Comparison of ENCODE assay signal across 18 cellular contexts in genomic region chr3:196800742-196801141, GRCh38.
DNase-seq lines count a peak whose midpoint lies in the region; ATAC-seq, FAIRE-seq and TF ChIP-seq lines count a peak whose summit lies in the region.
"Had no signal": no experiment of that assay in that cellular context is flagged by ENCODE, and none has a peak within 500 bp of the region (broad histone marks: within the 10 kb centered on the region; RNA-seq: fewer than 3 reads in every experiment).

No MANE protein-coding gene starts in this region.

- H3K9me1 ChIP-seq in keratinocyte (ENCODE audit: control insufficient read depth, extremely low read depth, insufficient read depth, low read length): no peaks in the 10 kb centered on the region

- no peaks in the 10 kb centered on the region for H3K9me3 ChIP-seq in T-helper 17 cell (ENCODE audit: control insufficient read depth, low read length, poor library complexity, severe bottlenecking)
- no peaks in the 10 kb centered on the region for H3K9me3 ChIP-seq in keratinocyte (ENCODE audit: control insufficient read depth, low read depth, low read length)
- no peaks in the 10 kb centered on the region for H3K9me3 ChIP-seq in testis
- H3K9me3 ChIP-seq in HepG2 (ENCODE audit: low read length): no peaks in the 10 kb centered on the region
- H3K9me3 ChIP-seq: SJCRH30 had no signal

- no peak for TF ChIP-seq POLR2A in testis (IDR thresholded peaks at IDR 0.05)
- no peak for TF ChIP-seq POLR2A in HepG2 (IDR thresholded peaks at IDR 0.05; ENCODE audit: insufficient read depth in 1 of 2, low read depth in 2 of 2, low read length in 2 of 2)

- peaks cover 58% of the 10 kb centered on the region for H3K36me3 Mint-ChIP-seq in activated T-cell treated with anti-CD3 and anti-CD28 coated beads, Interleukin-2, amount 50 U/mL, for 24 hours (ENCODE audit: low read depth)
- H3K36me3 Mint-ChIP-seq in T-helper 17 cell (ENCODE audit: low read depth): no peaks in the 10 kb centered on the region
- H3K36me3 Mint-ChIP-seq in CD14-positive monocyte: peaks cover 39 to 74% of the 10 kb centered on the region in 2 donors

- in situ Hi-C loops in HepG2 (cut with HindIII; ENCODE audit: extremely low pct_ligation_motif_present, low pct_unique_long_range_greater_than_20kb): no loop called here

- TF ChIP-seq CTCF in keratinocyte (optimal IDR thresholded peaks at IDR 0.05 in 1 of 3, IDR thresholded peaks at IDR 0.05 in 1 of 3, conservative IDR thresholded peaks at IDR 0.05 in 1 of 3; ENCODE audit: extremely low read depth in 1 of 3, insufficient read depth in 2 of 3, low read length in 3 of 3) (no peak), testis (IDR thresholded peaks at IDR 0.05) (no peak), HepG2 (CRISPR knock-in tag; IDR thresholded peaks at IDR 0.05) (no peak), CD14-positive monocyte (IDR thresholded peaks at IDR 0.05) (no peak)

- H3K9ac ChIP-seq in keratinocyte (ENCODE audit: control insufficient read depth, extremely low read depth, insufficient read depth, low read length) (no peak overlapping the region), HepG2 (ENCODE audit: insufficient read depth, low read depth, low read length) (no peak overlapping the region)
- H3K9ac ChIP-seq: BLaER1 had no signal

- H3K27ac ChIP-seq in keratinocyte (ENCODE audit: control insufficient read depth, insufficient read depth, low read length): no peak overlapping the region
- peak overlapping the region; percentile 11 to 33 for H3K27ac ChIP-seq in testis
- no peak overlapping the region for H3K27ac ChIP-seq in HepG2 (ENCODE audit: extremely low read length, insufficient read depth, low read length)
- H3K27ac ChIP-seq: BLaER1, SJCRH30 had no signal

- H2AFZ ChIP-seq in keratinocyte (ENCODE audit: control insufficient read depth, low read length) (no peak overlapping the region), HepG2 (ENCODE audit: low read length) (no peak overlapping the region)

- no peak overlapping the region for H3K4me3 ChIP-seq in keratinocyte (ENCODE audit: control insufficient read depth in 2 of 3, extremely low read depth in 1 of 3, insufficient read depth in 2 of 3, low read depth in 1 of 3, low read length in 3 of 3)
- no peak overlapping the region for H3K4me3 ChIP-seq in testis
- H3K4me3 ChIP-seq in HepG2 (replicated peaks in 1 of 3; ENCODE audit: insufficient read depth in 1 of 3, low read depth in 2 of 3, low read length in 3 of 3): no peak overlapping the region
- H3K4me3 ChIP-seq: BLaER1, SJCRH30 had no signal

- H3K4me1 ChIP-seq in keratinocyte (ENCODE audit: control insufficient read depth, extremely low read depth, insufficient read depth, low read length) (no peaks in the 10 kb centered on the region), testis (no peaks in the 10 kb centered on the region), HepG2 (ENCODE audit: insufficient read depth, low read length) (no peaks in the 10 kb centered on the region)
- H3K4me1 ChIP-seq: BLaER1, SJCRH30 had no signal

- peaks cover 9 to 20% of the 10 kb centered on the region in 2 experiments for H3K36me3 ChIP-seq in keratinocyte (ENCODE audit: control insufficient read depth in 2 of 2, extremely low read depth in 1 of 2, insufficient read depth in 2 of 2, low read length in 2 of 2)
- H3K36me3 ChIP-seq in testis (ENCODE audit: low read depth, missing control alignments): no peaks in the 10 kb centered on the region
- H3K36me3 ChIP-seq in HepG2 (replicated peaks in 1 of 2; ENCODE audit: control insufficient read depth in 1 of 2, insufficient read depth in 2 of 2, low read length in 2 of 2): peaks cover 6 to 35% of the 10 kb centered on the region in 2 experiments; a peak in 4 of 5 replicates

- DNase-seq in activated T-cell treated with anti-CD3 and anti-CD28 coated beads, Interleukin-2, amount 50 U/mL, for 24 hours: no peak
- DNase-seq in activated T-cell treated with anti-CD3 and anti-CD28 coated beads for 4 hours (no peak), T-helper 17 cell (no peak), keratinocyte (ENCODE audit: low read depth, low spot score) (no peak), testis (peak; percentile 59), HepG2 (ENCODE audit: low spot score) (no peak), CD14-positive monocyte (ENCODE audit: low spot score) (no peak)
- DNase-seq: DMS79, KG1, NCI-H1105 treated with DMSO at 0.1 percent for 48 hours, NCI-H187, NCI-H226, NCI-H524, NCI-H82, SJCRH30 had no signal

- H3K4me2 ChIP-seq in keratinocyte (ENCODE audit: control insufficient read depth, extremely low read depth, insufficient read depth, low read depth, low read length) (no peak overlapping the region), HepG2 (ENCODE audit: low read depth, low read length) (no peak overlapping the region)
- H3K4me2 ChIP-seq: BLaER1 had no signal

- FAIRE-seq in keratinocyte (lab: Jason Lieb, UNC) (peak; percentile 36), HepG2 (lab: Jason Lieb, UNC) (no peak)
- FAIRE-seq: A204.1 had no signal

- H3K27ac Mint-ChIP-seq in activated T-cell treated with anti-CD3 and anti-CD28 coated beads, Interleukin-2, amount 50 U/mL, for 24 hours: peak overlapping the region; percentile 67
- H3K27ac Mint-ChIP-seq in T-helper 17 cell: peak overlapping the region; percentile 70
- no peak overlapping the region for H3K27ac Mint-ChIP-seq in CD14-positive monocyte

- no peak overlapping the region for H3K4me3 Mint-ChIP-seq in activated T-cell treated with anti-CD3 and anti-CD28 coated beads, Interleukin-2, amount 50 U/mL, for 24 hours
- no peak overlapping the region for H3K4me3 Mint-ChIP-seq in T-helper 17 cell
- no peak overlapping the region for H3K4me3 Mint-ChIP-seq in CD14-positive monocyte

- intact Hi-C loops in testis (cut with DNase I; ENCODE audit: low total_unique reads): no loop called here
- intact Hi-C loops in HepG2 (cut with micrococcal nuclease; ENCODE audit: unreplicated experiment): no loop called here
- intact Hi-C loops in CD14-positive monocyte (cut with micrococcal nuclease): no loop called here

- no peaks in the 10 kb centered on the region for H3K27me3 Mint-ChIP-seq in activated T-cell treated with anti-CD3 and anti-CD28 coated beads, Interleukin-2, amount 50 U/mL, for 24 hours
- H3K27me3 Mint-ChIP-seq in T-helper 17 cell (no peaks in the 10 kb centered on the region), CD14-positive monocyte (ENCODE audit: low read depth in 3 of 3) (peaks cover 0 to 2% (median 0%) of the 10 kb centered on the region in 3 donors)

- ATAC-seq in T-helper 17 cell (no peak), GM19397 (IDR thresholded peaks at IDR 0.05; ENCODE audit: unreplicated experiment) (no peak), HepG2 (no peak)

- H3K27me3 ChIP-seq in keratinocyte (ENCODE audit: control insufficient read depth, extremely low read depth, insufficient read depth, low read length): no peaks in the 10 kb centered on the region
- no peaks in the 10 kb centered on the region for H3K27me3 ChIP-seq in testis
- no peaks in the 10 kb centered on the region for H3K27me3 ChIP-seq in HepG2 (ENCODE audit: control insufficient read depth in 1 of 2, insufficient read depth in 2 of 2, low read length in 2 of 2)
- H3K27me3 ChIP-seq: BLaER1, SJCRH30 had no signal

- no TSS peak for BruUV-seq in HepG2 (replicated peaks; lab: Mats Ljungman, UMichigan)

- H3K79me2 ChIP-seq in keratinocyte (ENCODE audit: control insufficient read depth, insufficient read depth, low read length) (peaks cover 26% of the 10 kb centered on the region), HepG2 (ENCODE audit: insufficient read depth, low read length) (peaks cover 7% of the 10 kb centered on the region)

- TF ChIP-seq RAD21 in HepG2 (CRISPR knock-in tag; IDR thresholded peaks at IDR 0.05): no peak

- H3K9me3 Mint-ChIP-seq in activated T-cell treated with anti-CD3 and anti-CD28 coated beads, Interleukin-2, amount 50 U/mL, for 24 hours: no peaks in the 10 kb centered on the region
- no peaks in the 10 kb centered on the region for H3K9me3 Mint-ChIP-seq in CD14-positive monocyte

- H4K20me1 ChIP-seq in keratinocyte (ENCODE audit: control insufficient read depth, extremely low read depth, insufficient read depth, low read length) (no peaks in the 10 kb centered on the region), HepG2 (ENCODE audit: insufficient read depth, low read length) (no peaks in the 10 kb centered on the region)

- 65 to 81% methylated on average over 5 of the region's 5 CpGs for WGBS in testis, 2 donors
- WGBS in HepG2 (ENCODE audit: low lambda C conversion rate): 98% methylated on average over 5 of the region's 5 CpGs

- TF ChIP-seq EP300 in HepG2 (IDR thresholded peaks at IDR 0.05; ENCODE audit: low read depth in 2 of 2, low read length in 2 of 2) (no peak), HepG2 (CRISPR knock-in tag; IDR thresholded peaks at IDR 0.05; ENCODE audit: borderline replicate concordance) (no peak)

- dilution Hi-C loops in keratinocyte (cut with MboI; ENCODE audit: extremely low pct_ligation_motif_present, low sequenced_read_pairs): no loop called here

- H3K4me1 Mint-ChIP-seq in activated T-cell treated with anti-CD3 and anti-CD28 coated beads, Interleukin-2, amount 50 U/mL, for 24 hours (ENCODE audit: low read depth): peaks cover 22% of the 10 kb centered on the region
- H3K4me1 Mint-ChIP-seq in T-helper 17 cell (peaks cover 14% of the 10 kb centered on the region), CD14-positive monocyte (no peaks in the 10 kb centered on the region)

- CTCF ChIA-PET in HepG2 (lab: Yijun Ruan, JAX; ENCODE audit: low intra/inter-chr PET ratio, low total read pairs): no interaction called here

- POLR2A ChIA-PET in HepG2 (lab: Yijun Ruan, JAX): no interaction called here

TF ChIP-seq in HepG2, 621 proteins besides CTCF, POLR2A, EP300 and RAD21 (continues in another document):
- TF ChIP-seq NR1H2 (CRISPR knock-in tag; IDR thresholded peaks at IDR 0.05; ENCODE audit: borderline replicate concordance, low read depth) (no peak), ZNF496 (CRISPR knock-in tag; IDR thresholded peaks at IDR 0.05; ENCODE audit: insufficient replicate concordance) (no peak), ZNF530 (CRISPR knock-in tag; IDR thresholded peaks at IDR 0.05; ENCODE audit: low read depth) (no peak), BORCS8-MEF2B (CRISPR knock-in tag; IDR thresholded peaks at IDR 0.05) (no peak), ATAD3A (CRISPR knock-in tag; IDR thresholded peaks at IDR 0.05) (no peak), EED (CRISPR knock-in tag; IDR thresholded peaks at IDR 0.05) (no peak), KLF12 (CRISPR knock-in tag; IDR thresholded peaks at IDR 0.05; ENCODE audit: borderline replicate concordance) (no peak), ZNF30 (CRISPR knock-in tag; IDR thresholded peaks at IDR 0.05) (no peak), ZNF615 (CRISPR knock-in tag; IDR thresholded peaks at IDR 0.05; ENCODE audit: borderline replicate concordance) (no peak), U2AF1 (optimal IDR thresholded peaks at IDR 0.05; ENCODE audit: low read depth, low read length) (no peak), FOXA3 (CRISPR knock-in tag; IDR thresholded peaks at IDR 0.05) (no peak)
- TF ChIP-seq, protein P1, sequence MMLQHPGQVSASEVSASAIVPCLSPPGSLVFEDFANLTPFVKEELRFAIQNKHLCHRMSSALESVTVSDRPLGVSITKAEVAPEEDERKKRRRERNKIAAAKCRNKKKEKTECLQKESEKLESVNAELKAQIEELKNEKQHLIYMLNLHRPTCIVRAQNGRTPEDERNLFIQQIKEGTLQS (CRISPR knock-in tag; IDR thresholded peaks at IDR 0.05): no peak

Comparison
In these comparisons a context has a peak if more than half of its experiments do, and no peak if none do; other contexts are left out.
1. H3K27ac Mint-ChIP-seq: peak in activated T-cell treated with anti-CD3 and anti-CD28 coated beads, Interleukin-2, amount 50 U/mL, for 24 hours (single experiment) and T-helper 17 cell (single experiment); none in CD14-positive monocyte (0 of 7).
2. H3K27ac ChIP-seq: peak in testis (2 of 2); none in keratinocyte (single experiment) and HepG2 (single experiment).